7 cellular contexts compared by ENCODE assay signal in the genomic region with DNA sequence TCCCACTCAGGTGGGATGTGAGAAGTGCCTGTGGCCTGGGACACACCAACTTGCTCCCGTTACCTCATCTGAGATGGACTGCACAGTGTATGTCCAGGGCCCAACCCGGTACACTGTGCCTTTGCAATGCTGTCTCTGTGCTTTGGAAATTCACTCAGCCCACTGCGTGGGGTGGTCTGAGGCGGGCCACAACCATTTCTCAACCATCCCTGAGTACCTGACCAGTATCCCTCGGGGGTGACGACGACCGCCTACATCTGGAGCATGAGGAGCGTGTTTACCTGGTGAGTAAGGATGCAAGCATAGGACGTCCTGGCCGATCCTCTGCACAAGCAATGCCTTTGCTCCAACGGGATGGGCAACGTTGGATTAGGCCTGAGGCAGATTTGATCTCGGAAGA.
DNase-seq lines count a peak whose midpoint lies in the region; ATAC-seq, FAIRE-seq and TF ChIP-seq lines count a peak whose summit lies in the region.
"Not testable (repeated sequence)": the region's sequence is repeated elsewhere in the genome, so short reads cannot be mapped to it uniquely, and the experiment has no call there.

No MANE protein-coding gene starts in this region.

- not testable (repeated sequence) for H3K9ac ChIP-seq in endodermal cell (ENCODE audit: extremely low read depth, low read length, poor library complexity, severe bottlenecking); HepG2 (ENCODE audit: insufficient read depth, low read depth, low read length)

- not testable (repeated sequence) for H3K27ac Mint-ChIP-seq in endodermal cell; stimulated activated effector memory CD8-positive, alpha-beta T cell treated with anti-CD3 and anti-CD28 coated beads, Interleukin-12 subunit alpha, Interleukin-12 subunit beta, amount 100 ng/mL, for 72 hours

- not testable (repeated sequence) for H3K36me3 Mint-ChIP-seq in endodermal cell (ENCODE audit: low read depth); stimulated activated effector memory CD8-positive, alpha-beta T cell treated with anti-CD3 and anti-CD28 coated beads, Interleukin-12 subunit alpha, Interleukin-12 subunit beta, amount 100 ng/mL, for 72 hours

- not testable (repeated sequence) for H3K4me3 Mint-ChIP-seq in endodermal cell; stimulated activated effector memory CD8-positive, alpha-beta T cell treated with anti-CD3 and anti-CD28 coated beads, Interleukin-12 subunit alpha, Interleukin-12 subunit beta, amount 100 ng/mL, for 72 hours

- CTCF ChIA-PET in HepG2 (lab: Yijun Ruan, JAX; ENCODE audit: low intra/inter-chr PET ratio, low total read pairs), result not testable (repeated sequence)

- not testable (repeated sequence) for TF ChIP-seq CTCF in endodermal cell (conservative IDR thresholded peaks at IDR 0.05); esophagus muscularis mucosa (IDR thresholded peaks at IDR 0.05); HepG2 (CRISPR knock-in tag; IDR thresholded peaks at IDR 0.05); upper lobe of right lung (IDR thresholded peaks at IDR 0.05)

- H3K4me1 ChIP-seq in endodermal cell (ENCODE audit: control insufficient read depth, insufficient read depth, low read length); esophagus muscularis mucosa; upper lobe of right lung: not testable (repeated sequence)
- H3K4me1 ChIP-seq in HepG2 (ENCODE audit: insufficient read depth, low read length), result peaks cover 17% of the 10 kb centered on the region

- 95 to 100% methylated on average over 1 to 9 of the region's 14 CpGs for WGBS in endodermal cell (ENCODE audit: insufficient coverage in 1 of 2, insufficient read length in 1 of 2), 2 experiments
- 98% methylated on average over 14 of the region's 14 CpGs for WGBS in esophagus muscularis mucosa
- WGBS in HepG2 (ENCODE audit: low lambda C conversion rate), result 97% methylated on average over 14 of the region's 14 CpGs

- not testable (repeated sequence) for H3K27ac ChIP-seq in endodermal cell (ENCODE audit: low read depth, low read length); esophagus muscularis mucosa (replicated peaks in 1 of 4); HepG2 (ENCODE audit: extremely low read length, insufficient read depth, low read length); upper lobe of right lung

- not testable (repeated sequence) for H3K4me3 ChIP-seq in endodermal cell (ENCODE audit: low read length); esophagus muscularis mucosa; HepG2 (replicated peaks in 1 of 3; ENCODE audit: insufficient read depth in 1 of 3, low read depth in 2 of 3, low read length in 3 of 3); upper lobe of right lung

- TF ChIP-seq RAD21 in HepG2 (CRISPR knock-in tag; IDR thresholded peaks at IDR 0.05), result not testable (repeated sequence)

- FAIRE-seq in HepG2 (lab: Jason Lieb, UNC), result not testable (repeated sequence)

- not testable (repeated sequence) for TF ChIP-seq EP300 in esophagus muscularis mucosa (IDR thresholded peaks at IDR 0.05); HepG2 (IDR thresholded peaks at IDR 0.05; ENCODE audit: low read depth in 2 of 2, low read length in 2 of 2); HepG2 (CRISPR knock-in tag; IDR thresholded peaks at IDR 0.05; ENCODE audit: borderline replicate concordance)

- in situ Hi-C loops in HepG2 (cut with HindIII; ENCODE audit: extremely low pct_ligation_motif_present, low pct_unique_long_range_greater_than_20kb), result not testable (repeated sequence)

- not testable (repeated sequence) for H3K27me3 ChIP-seq in endodermal cell (ENCODE audit: control insufficient read depth, insufficient read depth, low read length, poor library complexity, severe bottlenecking); esophagus muscularis mucosa; HepG2 (ENCODE audit: control insufficient read depth in 1 of 2, insufficient read depth in 2 of 2, low read length in 2 of 2); upper lobe of right lung

- not testable (repeated sequence) for BruUV-seq in HepG2 (replicated peaks; lab: Mats Ljungman, UMichigan)

- H3K27me3 Mint-ChIP-seq in endodermal cell (ENCODE audit: insufficient read depth), result not testable (repeated sequence)

- H3K36me3 ChIP-seq in endodermal cell (ENCODE audit: control insufficient read depth, insufficient read depth, low read length); esophagus muscularis mucosa; HepG2 (replicated peaks in 1 of 2; ENCODE audit: control insufficient read depth in 1 of 2, insufficient read depth in 2 of 2, low read length in 2 of 2); upper lobe of right lung: not testable (repeated sequence)

- H4K20me1 ChIP-seq in HepG2 (ENCODE audit: insufficient read depth, low read length), result not testable (repeated sequence)

- not testable (repeated sequence) for H3K79me2 ChIP-seq in HepG2 (ENCODE audit: insufficient read depth, low read length)

- not testable (repeated sequence) for TF ChIP-seq POLR2A in esophagus muscularis mucosa (IDR thresholded peaks at IDR 0.05; ENCODE audit: low read depth); HepG2 (IDR thresholded peaks at IDR 0.05; ENCODE audit: insufficient read depth in 1 of 2, low read depth in 2 of 2, low read length in 2 of 2)

- ATAC-seq in HepG2 (peak; percentile 40), upper lobe of right lung (peak; percentile 30)
- peak; percentile 8 for ATAC-seq in stimulated activated effector memory CD8-positive, alpha-beta T cell treated with anti-CD3 and anti-CD28 coated beads, Interleukin-12 subunit alpha, Interleukin-12 subunit beta, amount 100 ng/mL, for 72 hours

- peak; percentile 41 for DNase-seq in activated effector memory CD4-positive, alpha-beta T cell treated with anti-CD3 and anti-CD28 coated beads, Interleukin-2, amount 50 U/mL, for 16 hours
- DNase-seq in endodermal cell, result peak; percentile 18
- peak; percentile 64 for DNase-seq in esophagus muscularis mucosa (ENCODE audit: extremely low spot score)
- DNase-seq in cardiac septum (ENCODE audit: low spot score), result peak; percentile 35
- DNase-seq in HepG2 (ENCODE audit: low spot score); stimulated activated effector memory CD8-positive, alpha-beta T cell treated with anti-CD3 and anti-CD28 coated beads, Interleukin-12 subunit alpha, Interleukin-12 subunit beta, amount 100 ng/mL, for 72 hours (ENCODE audit: low spot score in 2 of 2): not testable (repeated sequence)
- DNase-seq in upper lobe of right lung, result peak; percentile 34

- not testable (repeated sequence) for H3K4me2 ChIP-seq in HepG2 (ENCODE audit: low read depth, low read length)

- POLR2A ChIA-PET in HepG2 (lab: Yijun Ruan, JAX), result not testable (repeated sequence)

- H3K9me3 Mint-ChIP-seq in endodermal cell; stimulated activated effector memory CD8-positive, alpha-beta T cell treated with anti-CD3 and anti-CD28 coated beads, Interleukin-12 subunit alpha, Interleukin-12 subunit beta, amount 100 ng/mL, for 72 hours: not testable (repeated sequence)

- H2AFZ ChIP-seq in HepG2 (ENCODE audit: low read length), result not testable (repeated sequence)

- not testable (repeated sequence) for H3K9me3 ChIP-seq in endodermal cell (ENCODE audit: control insufficient read depth, low read length); esophagus muscularis mucosa; HepG2 (ENCODE audit: low read length); upper lobe of right lung

- intact Hi-C loops in esophagus muscularis mucosa (cut with DNase I); cardiac septum (cut with DNase I); HepG2 (cut with micrococcal nuclease; ENCODE audit: unreplicated experiment); upper lobe of right lung (cut with DNase I): not testable (repeated sequence)

- H3K4me1 Mint-ChIP-seq in endodermal cell; stimulated activated effector memory CD8-positive, alpha-beta T cell treated with anti-CD3 and anti-CD28 coated beads, Interleukin-12 subunit alpha, Interleukin-12 subunit beta, amount 100 ng/mL, for 72 hours: not testable (repeated sequence)
